Comparison of ENCODE assay signal across 1 cellular context in genomic region chr6:142537612-142538478, GRCh38.
A peak's percentile ranks its signal among the peaks of the same experiment; 100 is the strongest.
TF ChIP-seq lines count a peak whose summit lies in the region.

No MANE protein-coding gene starts in this region.

TF ChIP-seq in K562, 482 proteins besides CTCF, POLR2A, EP300 and RAD21 (continued from another document and continues in another):
- TF ChIP-seq BRD9 (IDR thresholded peaks at IDR 0.05; ENCODE audit: low read depth, partially characterized antibody) (peak; percentile 34), YBX1 (IDR thresholded peaks at IDR 0.05) (no peak), DPF2 (IDR thresholded peaks at IDR 0.05) (0 out of 2 replicates have a peak, but pooled peaks have one; percentile 17), LEF1 (IDR thresholded peaks at IDR 0.05) (no peak), POLR2B (IDR thresholded peaks at IDR 0.05; ENCODE audit: low read depth, partially characterized antibody) (no peak), DEAF1 (CRISPR knock-in tag; IDR thresholded peaks at IDR 0.05) (peak; percentile 69), HINFP (tag; conservative IDR thresholded peaks at IDR 0.05; ENCODE audit: low read depth) (no peak), SIN3B (IDR thresholded peaks at IDR 0.05; ENCODE audit: low read depth) (no peak), MBD1 (CRISPR knock-in tag; IDR thresholded peaks at IDR 0.05) (no peak), GATAD2B (IDR thresholded peaks at IDR 0.05; ENCODE audit: borderline replicate concordance) (no peak), ZFPM2 (CRISPR knock-in tag; IDR thresholded peaks at IDR 0.05) (no peak), HMG20B (CRISPR knock-in tag; IDR thresholded peaks at IDR 0.05) (no peak), HDAC3 (IDR thresholded peaks at IDR 0.05; ENCODE audit: borderline replicate concordance, partially characterized antibody) (no peak), PBX2 (CRISPR knock-in tag; IDR thresholded peaks at IDR 0.05; ENCODE audit: low read depth) (no peak), PBX2 (tag; conservative IDR thresholded peaks at IDR 0.05; ENCODE audit: low read depth) (no peak), CBX3 (IDR thresholded peaks at IDR 0.05; ENCODE audit: borderline replicate concordance in 1 of 2, low read length in 2 of 2) (0 out of 3 replicates have a peak, but pooled peaks of 1 of the 2 experiments have one; percentile 27), ZNF384 (IDR thresholded peaks at IDR 0.05; ENCODE audit: low read depth, low read length) (no peak), DMBX1 (CRISPR knock-in tag; IDR thresholded peaks at IDR 0.05; ENCODE audit: borderline replicate concordance) (no peak), BACH1 (tag; IDR thresholded peaks at IDR 0.05) (no peak), ZNF354B (CRISPR knock-in tag; IDR thresholded peaks at IDR 0.05) (no peak), SP2 (IDR thresholded peaks at IDR 0.05; ENCODE audit: extremely low read depth, low read depth, low read length, poor library complexity, severe bottlenecking) (no peak), ZKSCAN3 (CRISPR knock-in tag; IDR thresholded peaks at IDR 0.05) (no peak), POLR3G (IDR thresholded peaks at IDR 0.05; ENCODE audit: extremely low read depth, insufficient read length, insufficient replicate concordance) (no peak), NELFE (IDR thresholded peaks at IDR 0.05; ENCODE audit: insufficient read depth, insufficient read length) (no peak), RHOXF2B (CRISPR knock-in tag; conservative IDR thresholded peaks at IDR 0.05) (no peak), TBL1XR1 (IDR thresholded peaks at IDR 0.05; ENCODE audit: low read length in 2 of 2) (no peak), DDX20 (tag; IDR thresholded peaks at IDR 0.05; ENCODE audit: low read depth) (no peak), FOXJ3 (CRISPR knock-in tag; IDR thresholded peaks at IDR 0.05) (no peak), TRIM24 (IDR thresholded peaks at IDR 0.05) (no peak), ZNF561 (CRISPR knock-in tag; conservative IDR thresholded peaks at IDR 0.05) (no peak), ZNF407 (IDR thresholded peaks at IDR 0.05; ENCODE audit: low read depth) (peak; percentile 27; the same call in 1 of the 2 replicates), SMARCB1 (IDR thresholded peaks at IDR 0.05; ENCODE audit: insufficient read length, low read depth) (no peak), MTA1 (IDR thresholded peaks at IDR 0.05; ENCODE audit: borderline replicate concordance) (no peak), SNIP1 (IDR thresholded peaks at IDR 0.05; ENCODE audit: low read depth) (no peak), NFRKB (IDR thresholded peaks at IDR 0.05; ENCODE audit: low read depth) (peak; percentile 79), PHF20 (IDR thresholded peaks at IDR 0.05; ENCODE audit: partially characterized antibody) (peak; percentile 62), TAF7 (tag; IDR thresholded peaks at IDR 0.05) (no peak), CTCFL (IDR thresholded peaks at IDR 0.05; ENCODE audit: borderline replicate concordance, insufficient read depth, low read depth, low read length, poor library complexity, severe bottlenecking) (peak; percentile 54), CCNT2 (IDR thresholded peaks at IDR 0.05; ENCODE audit: borderline replicate concordance, extremely low read depth, insufficient read length, low read depth, low read length) (no peak), ELK3 (CRISPR knock-in tag; IDR thresholded peaks at IDR 0.05) (no peak), ZNF347 (CRISPR knock-in tag; IDR thresholded peaks at IDR 0.05; ENCODE audit: low read depth) (no peak), YY1 (IDR thresholded peaks at IDR 0.05; ENCODE audit: borderline replicate concordance in 1 of 3, control insufficient read depth in 1 of 3, extremely low read depth in 1 of 3, insufficient read depth in 3 of 3, insufficient read length in 1 of 3, insufficient replicate concordance in 2 of 3, low read depth in 1 of 3, low read length in 2 of 3) (peak; percentile 28 to 90 (median 66)), PRPF4 (IDR thresholded peaks at IDR 0.05; ENCODE audit: insufficient read depth, low read depth, low read length, poor library complexity, severe bottlenecking) (no peak), SIX5 (IDR thresholded peaks at IDR 0.05; ENCODE audit: borderline replicate concordance in 1 of 2, insufficient read depth in 1 of 2, low read depth in 1 of 2, low read length in 2 of 2) (no peak), SUPT5H (IDR thresholded peaks at IDR 0.05) (no peak)
